In genomic region chr3:184417619-184418327, GRCh38 we compare ENCODE assay signal across 8 cellular contexts. TPM values are rescaled to one million over a fixed set of nuclear protein-coding genes. Genes with fewer than 3 reads are reported as not detected.
DNase-seq lines count a peak whose midpoint lies in the region; ATAC-seq lines count a peak whose summit lies in the region.

No MANE protein-coding gene starts in this region.

- no peak overlapping the region for H4K5ac ChIP-seq in mesendoderm (ENCODE audit: low read length)

- no peak overlapping the region for H3K4me3 Mint-ChIP-seq in activated CD4-positive, alpha-beta memory T cell treated with anti-CD3 and anti-CD28 coated beads, Interleukin-2, amount 10 ng/mL, durations not matched to agents 7 days and 5 days

- H3K27ac Mint-ChIP-seq in activated CD4-positive, alpha-beta memory T cell treated with anti-CD3 and anti-CD28 coated beads, Interleukin-2, amount 10 ng/mL, durations not matched to agents 7 days and 5 days, result no peak overlapping the region

- H3K27me3 Mint-ChIP-seq in activated CD4-positive, alpha-beta memory T cell treated with anti-CD3 and anti-CD28 coated beads, Interleukin-2, amount 10 ng/mL, durations not matched to agents 7 days and 5 days, result peaks cover 5% of the 10 kb centered on the region

- no CpG with 5 or more reads among the region's 14 CpGs for WGBS in mesendoderm (ENCODE audit: extremely low coverage, insufficient coverage, low lambda C conversion rate)

- peak; percentile 89 for DNase-seq in AG20443 (ENCODE audit: low spot score)
- DNase-seq in NCI-H748 treated with DMSO at 0.1 percent for 48 hours (lab: John Stamatoyannopoulos, UW), result peak; percentile 19
- DNase-seq in activated CD4-positive, alpha-beta memory T cell treated with anti-CD3 and anti-CD28 coated beads, Interleukin-2, amount 10 ng/mL, durations not matched to agents 7 days and 5 days, result peak; percentile 73
- DNase-seq in ecto neural progenitor cell (ENCODE audit: low spot score), result peak; percentile 70
- DNase-seq in mesendoderm, result peak; percentile 67
- peak; percentile 33 to 36 for DNase-seq in stimulated activated CD8-positive, alpha-beta memory T cell treated with anti-CD3 and anti-CD28 coated beads, Interleukin-4, amount 100 ng/mL, for 4 hours (ENCODE audit: low read depth in 2 of 2, low spot score in 1 of 2)

- no peak overlapping the region for H2BK15ac ChIP-seq in mesendoderm (replicated peaks; ENCODE audit: low read depth)

- H3K9me3 Mint-ChIP-seq in activated CD4-positive, alpha-beta memory T cell treated with anti-CD3 and anti-CD28 coated beads, Interleukin-2, amount 10 ng/mL, durations not matched to agents 7 days and 5 days, result no peaks in the 10 kb centered on the region

- no peak overlapping the region for H2BK120ac ChIP-seq in mesendoderm (ENCODE audit: low read depth, low read length)

- H3K4ac ChIP-seq in mesendoderm (ENCODE audit: low read depth, low read length), result no peak overlapping the region

- peaks cover 2% of the 10 kb centered on the region for H3K4me1 Mint-ChIP-seq in activated CD4-positive, alpha-beta memory T cell treated with anti-CD3 and anti-CD28 coated beads, Interleukin-2, amount 10 ng/mL, durations not matched to agents 7 days and 5 days

- no peak overlapping the region for H3K23ac ChIP-seq in mesendoderm (ENCODE audit: low read length)

- POLR2A ChIA-PET in activated CD4-positive, alpha-beta memory T cell treated with anti-CD3 and anti-CD28 coated beads, Interleukin-2, amount 10 ng/mL, durations not matched to agents 7 days and 5 days (lab: Charles Lee), result interaction anchor here (0.8 kb wide), 1 partner anchor 96 kb away, joined by 3 read pairs; no protein-coding TSS in a partner anchor

- no peak overlapping the region for H4K8ac ChIP-seq in mesendoderm (ENCODE audit: low read depth, low read length)

- H2BK5ac ChIP-seq in mesendoderm (ENCODE audit: low read length), result no peak overlapping the region

- no peaks in the 10 kb centered on the region for H3K36me3 Mint-ChIP-seq in activated CD4-positive, alpha-beta memory T cell treated with anti-CD3 and anti-CD28 coated beads, Interleukin-2, amount 10 ng/mL, durations not matched to agents 7 days and 5 days (ENCODE audit: low read depth)

- CTCF ChIA-PET in activated CD4-positive, alpha-beta memory T cell treated with anti-CD3 and anti-CD28 coated beads, Interleukin-2, amount 10 ng/mL, durations not matched to agents 7 days and 5 days (lab: Charles Lee), result interaction anchor here (0.6 to 4.9 kb wide), 10 partner anchors 14 to 360 kb away, joined by 3 to 61 read pairs (median 4); no protein-coding TSS in a partner anchor

- H3K79me1 ChIP-seq in mesendoderm (ENCODE audit: low read length), result no peaks in the 10 kb centered on the region

- H3K9ac ChIP-seq in mesendoderm (ENCODE audit: low read length), result no peak overlapping the region

- H3K18ac ChIP-seq in mesendoderm (ENCODE audit: low read length), result no peak overlapping the region

- H3K56ac ChIP-seq in mesendoderm (ENCODE audit: low read length), result no peak overlapping the region

- H3K27ac ChIP-seq in mesendoderm (ENCODE audit: low read depth, low read length), result no peak overlapping the region

- no peak overlapping the region for H3K4me3 ChIP-seq in mesendoderm (ENCODE audit: low read length)

- H3K79me2 ChIP-seq in mesendoderm (ENCODE audit: control insufficient read depth, insufficient read depth, low read length), result no peaks in the 10 kb centered on the region

- H3K4me2 ChIP-seq in mesendoderm (ENCODE audit: low read length), result no peak overlapping the region

- ATAC-seq in GM19035 (IDR thresholded peaks at IDR 0.05; ENCODE audit: unreplicated experiment) (peak; percentile 76), HG03520 (IDR thresholded peaks at IDR 0.05; ENCODE audit: unreplicated experiment) (peak; percentile 82)

- no peaks in the 10 kb centered on the region for H3K36me3 ChIP-seq in mesendoderm (ENCODE audit: control insufficient read depth, insufficient read depth, low read length)

- no peaks in the 10 kb centered on the region for H3K4me1 ChIP-seq in mesendoderm (ENCODE audit: control insufficient read depth, low read depth, low read length)

- no peak overlapping the region for H2AK5ac ChIP-seq in mesendoderm (ENCODE audit: low read length)

- no peaks in the 10 kb centered on the region for H3K27me3 ChIP-seq in mesendoderm (ENCODE audit: insufficient read depth, low read length, poor library complexity)

RNA-seq across cellular contexts. Expression of gene CHRD, which starts 37.9 kb away (rescaled TPM):
- not detected for total RNA-seq in activated CD4-positive, alpha-beta memory T cell treated with anti-CD3 and anti-CD28 coated beads, Interleukin-2, amount 10 ng/mL, durations not matched to agents 7 days and 5 days
- 0.20 TPM for polyA plus RNA-seq in mesendoderm (2013, experiment 1 of 2)
- 0.14 TPM for polyA plus RNA-seq in mesendoderm (2013, experiment 2 of 2)

RNA-seq across cellular contexts. Expression of gene THPO, which starts 39.8 kb away (rescaled TPM):
- not detected for total RNA-seq in activated CD4-positive, alpha-beta memory T cell treated with anti-CD3 and anti-CD28 coated beads, Interleukin-2, amount 10 ng/mL, durations not matched to agents 7 days and 5 days
- 0.44 TPM for polyA plus RNA-seq in mesendoderm (2013, experiment 1 of 2)
- polyA plus RNA-seq in mesendoderm (2013, experiment 2 of 2), result 0.60 TPM

RNA-seq across cellular contexts. Expression of gene POLR2H, which starts 56.3 kb away (rescaled TPM):
- 10 to 100 TPM; 73.9 to 79.3 TPM for total RNA-seq in activated CD4-positive, alpha-beta memory T cell treated with anti-CD3 and anti-CD28 coated beads, Interleukin-2, amount 10 ng/mL, durations not matched to agents 7 days and 5 days
- polyA plus RNA-seq in mesendoderm (2013, experiment 1 of 2), result 89.1 TPM
- polyA plus RNA-seq in mesendoderm (2013, experiment 2 of 2), result 91.1 TPM

RNA-seq across cellular contexts. Expression of gene CLCN2, which starts 56.4 kb away (rescaled TPM):
- total RNA-seq in activated CD4-positive, alpha-beta memory T cell treated with anti-CD3 and anti-CD28 coated beads, Interleukin-2, amount 10 ng/mL, durations not matched to agents 7 days and 5 days, result 1 to 10 TPM; 3.6 to 4.9 TPM
- polyA plus RNA-seq in mesendoderm (2013, experiment 1 of 2), result 3.7 TPM
- 3.9 TPM for polyA plus RNA-seq in mesendoderm (2013, experiment 2 of 2)

Comparison
In these comparisons a context has a peak if more than half of its experiments do, and no peak if none do; other contexts are left out.
1. DNase-seq: peak in every context shown above with its lines; median percentile 89 in AG20443; 73 in activated CD4-positive, alpha-beta memory T cell treated with anti-CD3 and anti-CD28 coated beads, Interleukin-2, amount 10 ng/mL, durations not matched to agents 7 days and 5 days; 70 in ecto neural progenitor cell; 67 in mesendoderm; 34 in stimulated activated CD8-positive, alpha-beta memory T cell treated with anti-CD3 and anti-CD28 coated beads, Interleukin-4, amount 100 ng/mL, for 4 hours; 19 in NCI-H748 treated with DMSO at 0.1 percent for 48 hours.